ENCODE assay signal across 29 cellular contexts in the genomic region with DNA sequence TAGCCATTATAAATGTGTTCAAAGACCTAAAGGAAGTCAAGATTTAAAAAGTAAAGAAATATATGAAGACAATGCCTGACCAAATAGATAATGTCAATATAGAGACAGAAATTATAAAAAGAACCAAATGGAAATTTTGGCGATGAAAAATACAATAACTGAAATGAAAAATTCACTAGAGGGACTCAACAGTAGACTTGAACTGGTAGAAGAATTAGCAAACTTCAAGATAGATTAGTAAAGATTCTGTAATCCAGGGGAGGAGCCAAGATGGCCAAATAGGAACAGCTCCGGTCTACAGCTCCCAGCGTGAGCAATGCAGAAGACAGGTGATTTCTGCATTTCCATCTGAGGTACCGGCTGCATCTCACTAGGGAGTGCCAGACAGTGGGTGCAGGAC.
"Had no signal": no experiment of that assay in that cellular context is flagged by ENCODE, and none has a peak within 500 bp of the region (broad histone marks: within the 10 kb centered on the region; RNA-seq: fewer than 3 reads in every experiment).

No MANE protein-coding gene starts in this region.

- H3K4me3 ChIP-seq: ascending aorta, cardiac muscle cell, PC-9 had no signal

- H3K4me1 ChIP-seq: ascending aorta had no signal

- H2AFZ ChIP-seq: PC-9 had no signal

- H3K27me3 ChIP-seq: ascending aorta, cardiac muscle cell had no signal

- H3K27ac ChIP-seq: ascending aorta, cardiac muscle cell, PC-9, RWPE1, WERI-Rb-1 had no signal

- DNase-seq: activated CD4-positive, alpha-beta T cell treated with anti-CD3 and anti-CD28 coated beads, Interleukin-2, amount 10 ng/mL, durations not matched to agents 24 days and 14 days; activated CD4-positive, alpha-beta T cell treated with anti-CD3 and anti-CD28 coated beads, Interleukin-2, amount 50 U/mL, for 4 hours; activated CD8-positive, alpha-beta T cell treated with anti-CD3 and anti-CD28 coated beads for 36 hours; activated gamma-delta T cell; activated naive CD4-positive, alpha-beta T cell treated with Interleukin-2 at 50 U/mL for 16 hours; activated naive CD8-positive, alpha-beta T cell treated with anti-CD3 and anti-CD28 coated beads, Interleukin-2, amount 10 ng/mL, durations not matched to agents 7 days and 5 days; activated T-cell treated with anti-CD3 and anti-CD28 coated beads, Interleukin-2, amount 50 U/mL, for 24 hours; amygdala; MM.1S; MV-4-11; NCI-H1092; NCI-H1436 treated with DMSO at 0.1 percent for 48 hours; NCI-H1694 treated with DMSO at 0.1 percent for 48 hours; NCI-H2029; NCI-H2107; NCI-H2171; NCI-H510A; NCI-H526; NCI-H748 treated with DMSO at 0.1 percent for 48 hours; NK-92 treated with Interleukin-12 subunit alpha and Interleukin-12 subunit beta, amount 100 ng/mL, for 24 hours; SIG-M5; SW 1271; T1000; WERI-Rb-1 had no signal

- H3K36me3 ChIP-seq: ascending aorta, cardiac muscle cell, WERI-Rb-1 had no signal

- FAIRE-seq: RCC 7860 had no signal

- H3K9me3 ChIP-seq: ascending aorta had no signal

- H3K4me2 ChIP-seq: PC-9 had no signal
